ENCODE assay signal across 1 cellular context in genomic region chr16:86494039-86494564, GRCh38.
TF ChIP-seq lines count a peak whose summit lies in the region.

No MANE protein-coding gene starts in this region.

TF ChIP-seq in WTC11, 78 proteins besides CTCF, POLR2A, EP300 and RAD21 (continued from another document):
- no peak for TF ChIP-seq ATF6 (CRISPR knock-in tag; IDR thresholded peaks at IDR 0.05)
- TF ChIP-seq RORB (CRISPR knock-in tag; IDR thresholded peaks at IDR 0.05), result no peak
- TF ChIP-seq, protein P1, sequence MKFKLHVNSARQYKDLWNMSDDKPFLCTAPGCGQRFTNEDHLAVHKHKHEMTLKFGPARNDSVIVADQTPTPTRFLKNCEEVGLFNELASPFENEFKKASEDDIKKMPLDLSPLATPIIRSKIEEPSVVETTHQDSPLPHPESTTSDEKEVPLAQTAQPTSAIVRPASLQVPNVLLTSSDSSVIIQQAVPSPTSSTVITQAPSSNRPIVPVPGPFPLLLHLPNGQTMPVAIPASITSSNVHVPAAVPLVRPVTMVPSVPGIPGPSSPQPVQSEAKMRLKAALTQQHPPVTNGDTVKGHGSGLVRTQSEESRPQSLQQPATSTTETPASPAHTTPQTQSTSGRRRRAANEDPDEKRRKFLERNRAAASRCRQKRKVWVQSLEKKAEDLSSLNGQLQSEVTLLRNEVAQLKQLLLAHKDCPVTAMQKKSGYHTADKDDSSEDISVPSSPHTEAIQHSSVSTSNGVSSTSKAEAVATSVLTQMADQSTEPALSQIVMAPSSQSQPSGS (CRISPR knock-in tag; IDR thresholded peaks at IDR 0.05; ENCODE audit: borderline replicate concordance, low read depth), result no peak
- no peak for TF ChIP-seq FOXP4 (CRISPR knock-in tag; IDR thresholded peaks at IDR 0.05)
- TF ChIP-seq TCF7 (CRISPR knock-in tag; IDR thresholded peaks at IDR 0.05; ENCODE audit: low read depth), result no peak
- no peak for TF ChIP-seq GRHL2 (CRISPR knock-in tag; IDR thresholded peaks at IDR 0.05; ENCODE audit: insufficient replicate concordance, severe bottlenecking)
- TF ChIP-seq NFYB (CRISPR knock-in tag; conservative IDR thresholded peaks at IDR 0.05; ENCODE audit: low read depth), result no peak
